ENCODE assay signal across 10 cellular contexts in genomic region chr20:40471261-40471629, GRCh38.
DNase-seq lines count a peak whose midpoint lies in the region; ATAC-seq and TF ChIP-seq lines count a peak whose summit lies in the region.
"Had no signal": no experiment of that assay in that cellular context is flagged by ENCODE, and none has a peak within 500 bp of the region (broad histone marks: within the 10 kb centered on the region; RNA-seq: fewer than 3 reads in every experiment).

No MANE protein-coding gene starts in this region.

- H3K4me3 ChIP-seq in WERI-Rb-1 (ENCODE audit: low read depth, low read length), result no peak overlapping the region

- TF ChIP-seq CTCF in WERI-Rb-1 (IDR thresholded peaks at IDR 0.05; ENCODE audit: low read depth, low read length), result peak; percentile 46; the same call in 1 of the 2 replicates

- DNase-seq in DMS 273 (lab: John Stamatoyannopoulos, UW; ENCODE audit: unreplicated experiment) (peak; percentile 18), DMS 273 treated with DMSO at 0.1 percent for 48 hours (lab: John Stamatoyannopoulos, UW) (no peak), WERI-Rb-1 (peak; percentile 13), iPS-NIHi11 (ENCODE audit: low spot score) (peak; percentile 51), substantia nigra (lab: John Stamatoyannopoulos, UW) (peak in 1 of 49 donors; percentile 21)
- DNase-seq: activated CD4-positive, CD25-positive, alpha-beta regulatory T cell treated with anti-CD3 and anti-CD28 coated beads, Interleukin-2, amount 50 U/mL, for 72 hours; NCI-H345 had no signal

- H3K9me3 ChIP-seq in WERI-Rb-1 (ENCODE audit: severe bottlenecking), result no peaks in the 10 kb centered on the region

- no peaks in the 10 kb centered on the region for H3K36me3 ChIP-seq in WERI-Rb-1

- no peak for ATAC-seq in GM19328 (IDR thresholded peaks at IDR 0.05; ENCODE audit: unreplicated experiment)
- no peak for ATAC-seq in GM21367 (IDR thresholded peaks at IDR 0.05; ENCODE audit: unreplicated experiment)
- no peak for ATAC-seq in GM18909 (IDR thresholded peaks at IDR 0.05; ENCODE audit: poor library complexity, unreplicated experiment)

- H3K27ac ChIP-seq in WERI-Rb-1 (no peak overlapping the region), substantia nigra (ENCODE audit: low read depth, low read length, poor library complexity, severe bottlenecking) (peak overlapping the region; percentile 13)

- peaks cover 56% of the 10 kb centered on the region for H3K27me3 ChIP-seq in WERI-Rb-1 (ENCODE audit: insufficient read depth, low read depth, severe bottlenecking)
